Comparison of ENCODE assay signal across 8 cellular contexts in the genomic region with DNA sequence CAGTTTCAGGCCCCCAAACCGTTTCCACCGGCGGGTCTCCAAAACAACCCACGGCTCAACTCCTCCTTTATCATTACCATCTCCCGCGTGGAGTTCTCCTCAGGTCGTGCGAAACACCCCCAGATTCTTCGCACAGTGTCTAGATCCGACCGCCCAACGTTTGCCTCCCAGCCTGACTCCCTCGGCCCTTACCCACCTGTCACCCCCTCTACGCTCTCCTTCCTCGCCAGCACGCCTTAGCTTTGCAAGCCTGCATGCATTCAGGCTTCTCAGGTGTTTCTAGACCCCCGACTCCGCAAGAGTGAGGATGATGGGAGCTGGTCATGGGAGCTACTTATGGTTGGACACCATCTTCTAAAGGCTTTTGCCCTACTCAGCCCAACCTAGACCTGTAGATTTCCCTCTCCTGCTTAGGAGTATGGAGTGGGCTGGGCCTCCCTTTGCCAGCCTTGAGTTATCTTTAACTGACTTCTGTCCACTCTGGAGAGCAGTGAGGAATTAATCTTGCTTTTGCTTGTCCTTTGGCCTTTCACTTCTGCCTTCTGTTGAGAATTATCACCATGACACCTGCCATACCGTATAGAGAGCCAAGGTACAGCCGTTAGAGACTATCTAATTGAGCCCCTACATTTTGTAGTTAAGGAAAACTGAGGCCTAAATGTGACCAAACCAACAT. TPM values are rescaled to one million over a fixed set of nuclear protein-coding genes. Genes with fewer than 3 reads are reported as not detected.
A peak's percentile ranks its signal among the peaks of the same experiment; 100 is the strongest.
DNase-seq lines count a peak whose midpoint lies in the region; ATAC-seq and TF ChIP-seq lines count a peak whose summit lies in the region.

No MANE protein-coding gene starts in this region.

- H3K4me1 ChIP-seq in tibial artery = peaks cover 0 to 36% (median 24%) of the 10 kb centered on the region in 4 donors

- in situ Hi-C loops in astrocyte of the spinal cord (cut with HindIII; ENCODE audit: low sequenced_read_pairs) = no loop called here

- H3K36me3 ChIP-seq in tibial artery = no peaks in the 10 kb centered on the region

- H3K4me3 ChIP-seq in astrocyte of the spinal cord (ENCODE audit: low read depth, low read length) (peak overlapping the region; percentile 91), tibial artery (peak overlapping the region; percentile 81 to 92)

- no peak overlapping the region for H3K27ac Mint-ChIP-seq in CD14-positive monocyte

- TF ChIP-seq CTCF in astrocyte of the spinal cord (IDR thresholded peaks at IDR 0.05; ENCODE audit: low read depth, low read length) (no peak), tibial artery (IDR thresholded peaks at IDR 0.05) (no peak), CD14-positive monocyte (IDR thresholded peaks at IDR 0.05) (no peak)

- no peaks in the 10 kb centered on the region for H3K9me3 Mint-ChIP-seq in CD14-positive monocyte

- no peaks in the 10 kb centered on the region for H3K9me3 ChIP-seq in tibial artery

- H3K4me1 Mint-ChIP-seq in CD14-positive monocyte = peaks cover 5% of the 10 kb centered on the region

- peaks cover 0 to 2% of the 10 kb centered on the region in 2 donors for H3K36me3 Mint-ChIP-seq in CD14-positive monocyte

- intact Hi-C loops in tibial artery (cut with DNase I; ENCODE audit: low total_unique reads) = no loop called here
- intact Hi-C loops in CD14-positive monocyte (cut with micrococcal nuclease) = no loop called here

- H3K27me3 ChIP-seq in layer of hippocampus (ENCODE audit: control insufficient read depth, insufficient read depth, low read length) (no peaks in the 10 kb centered on the region), tibial artery (no peaks in the 10 kb centered on the region)

- H3K27me3 Mint-ChIP-seq in CD14-positive monocyte (ENCODE audit: low read depth in 3 of 3) = peaks cover 0 to 1% (median 0%) of the 10 kb centered on the region in 3 donors

- no peak overlapping the region for H3K4me3 Mint-ChIP-seq in CD14-positive monocyte

- DNase-seq in NCI-H82 (lab: John Stamatoyannopoulos, UW) (peak; percentile 51), NCI-H82 treated with DMSO at 0.1 percent for 48 hours (lab: John Stamatoyannopoulos, UW; ENCODE audit: unreplicated experiment) (no peak), astrocyte of the spinal cord (ENCODE audit: low read depth, low spot score) (no peak), tibial artery (no peak), CD14-positive monocyte (ENCODE audit: low spot score) (no peak)

- ATAC-seq in GM18520 (IDR thresholded peaks at IDR 0.05; ENCODE audit: unreplicated experiment) (no peak), HG02642 (IDR thresholded peaks at IDR 0.05; ENCODE audit: poor library complexity, unreplicated experiment) (no peak)

- peak overlapping the region; percentile 88 for H3K27ac ChIP-seq in layer of hippocampus (ENCODE audit: low read depth, low read length)
- peak overlapping the region; percentile 88 to 92 for H3K27ac ChIP-seq in tibial artery

RNA-seq across cellular contexts. Expression of a gene that starts 0.9 kb away (rescaled TPM):
- 100 to 1,000 TPM; 296 to 339 TPM for polyA plus RNA-seq in CD14-positive monocyte

RNA-seq across cellular contexts. Expression of a gene that starts 4.0 kb away (rescaled TPM):
- polyA plus RNA-seq in CD14-positive monocyte = 100 to 1,000 TPM; 113 to 118 TPM

RNA-seq across cellular contexts. Expression of a gene that starts 22.5 kb away (rescaled TPM):
- 1 to 10 TPM; 5.0 to 5.1 TPM for polyA plus RNA-seq in CD14-positive monocyte
